In genomic region chr20:4672948-4673347, GRCh38 we compare ENCODE assay signal across 26 cellular contexts. TPM values are rescaled to one million over a fixed set of nuclear protein-coding genes. Genes with fewer than 3 reads are reported as not detected.
"Had no signal": no experiment of that assay in that cellular context is flagged by ENCODE, and none has a peak within 500 bp of the region (broad histone marks: within the 10 kb centered on the region; RNA-seq: fewer than 3 reads in every experiment).

No MANE protein-coding gene starts in this region.

- H3K36me3 Mint-ChIP-seq: mesothelial cell of epicardium had no signal

- H3K9me3 Mint-ChIP-seq: dendritic cell treated with granulocyte-macrophage colony-stimulating factor and Interleukin-4, amounts not matched to agents 40 ng/mL and 50 ng/mL, for 4 days; effector memory CD8-positive, alpha-beta T cell; endodermal cell; mesothelial cell of epicardium had no signal

- H3K36me3 ChIP-seq: colonic mucosa, esophagus squamous epithelium, gastrocnemius medialis, heart right ventricle, left lung, lower lobe of right lung had no signal

- H3K27me3 ChIP-seq: colonic mucosa, gastrocnemius medialis, heart right ventricle, left lung had no signal

- H3K9me3 ChIP-seq: colonic mucosa, esophagus squamous epithelium, gastrocnemius medialis, heart right ventricle, left lung, lower lobe of right lung had no signal

- ATAC-seq: effector memory CD8-positive, alpha-beta T cell; esophagus mucosa; gastrocnemius medialis; left cardiac atrium; left lung; lower lobe of right lung had no signal

- H3K27ac ChIP-seq: colonic mucosa, epithelial cell of prostate, esophagus squamous epithelium, gastrocnemius medialis, heart right ventricle, left lung, lower lobe of right lung had no signal

- DNase-seq: colonic mucosa; cortex of kidney; effector CD8-positive, alpha-beta T cell; effector memory CD8-positive, alpha-beta T cell; endodermal cell; esophagus squamous epithelium; foreskin fibroblast; foreskin melanocyte; gastrocnemius medialis; glutamatergic neuron; head of caudate nucleus; heart right ventricle; hippocampal formation; left cardiac atrium; left lung; left ventricle myocardium superior; lower lobe of right lung; mesenchymal stem cell had no signal

- H3K4me3 ChIP-seq: colonic mucosa, esophagus squamous epithelium, gastrocnemius medialis, heart right ventricle, left lung, lower lobe of right lung had no signal

- H3K27me3 Mint-ChIP-seq: dendritic cell treated with granulocyte-macrophage colony-stimulating factor and Interleukin-4, amounts not matched to agents 40 ng/mL and 50 ng/mL, for 4 days; effector memory CD8-positive, alpha-beta T cell had no signal

- H3K27ac Mint-ChIP-seq: dendritic cell treated with granulocyte-macrophage colony-stimulating factor and Interleukin-4, amounts not matched to agents 40 ng/mL and 50 ng/mL, for 4 days; effector memory CD8-positive, alpha-beta T cell; endodermal cell; mesothelial cell of epicardium had no signal

- H3K4me1 Mint-ChIP-seq: mesothelial cell of epicardium had no signal

- H3K4me1 ChIP-seq: colonic mucosa, gastrocnemius medialis, left lung, lower lobe of right lung had no signal

- H3K4me3 Mint-ChIP-seq: dendritic cell treated with granulocyte-macrophage colony-stimulating factor and Interleukin-4, amounts not matched to agents 40 ng/mL and 50 ng/mL, for 4 days; effector memory CD8-positive, alpha-beta T cell; endodermal cell; mesothelial cell of epicardium had no signal

RNA-seq across cellular contexts. Expression of gene PRND, which starts 48.8 kb away (rescaled TPM):
- total RNA-seq: esophagus mucosa, esophagus squamous epithelium, gastrocnemius medialis, kidney epithelial cell, left cardiac atrium, left lung, left ventricle myocardium superior, lower lobe of right lung, mesenteric fat pad, mesothelial cell of epicardium, mucosa of gallbladder had no signal
- polyA plus RNA-seq: heart right ventricle, keratinocyte had no signal
